In the genomic region with DNA sequence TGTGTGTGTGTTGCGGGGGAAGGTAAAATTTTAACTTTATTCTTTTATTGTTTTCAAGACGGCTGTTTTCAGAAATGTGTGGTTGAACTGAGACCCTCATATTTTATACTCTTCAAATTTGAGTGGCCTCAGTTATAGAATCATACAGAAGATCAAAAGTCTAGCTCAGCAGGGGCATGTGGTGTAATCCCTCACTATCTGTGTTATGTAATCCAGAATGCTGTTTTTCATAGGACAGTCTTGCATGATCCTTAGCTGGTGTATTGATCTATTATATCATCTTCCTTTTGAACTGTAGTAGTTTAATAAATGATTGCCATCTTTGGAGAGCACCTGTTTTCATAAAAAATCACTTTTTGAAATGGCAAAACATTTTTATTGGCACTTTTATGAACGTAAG, we compare ENCODE assay signal across 19 cellular contexts. TPM values are rescaled to one million over a fixed set of nuclear protein-coding genes. Genes with fewer than 3 reads are reported as not detected.
DNase-seq lines count a peak whose midpoint lies in the region; ATAC-seq, FAIRE-seq and TF ChIP-seq lines count a peak whose summit lies in the region.
"Had no signal": no experiment of that assay in that cellular context is flagged by ENCODE, and none has a peak within 500 bp of the region (broad histone marks: within the 10 kb centered on the region; RNA-seq: fewer than 3 reads in every experiment).

No MANE protein-coding gene starts in this region.

- H3K4me3 ChIP-seq in PC-9 (no peak overlapping the region), esophagus squamous epithelium (peak overlapping the region in 3 of 4 donors; percentile 56 to 84 (median 76)), psoas muscle (peak overlapping the region; percentile 80), kidney (ENCODE audit: low read length in 2 of 2) (no peak overlapping the region)

- peaks cover 17% of the 10 kb centered on the region; the same call in 1 of the 2 replicates for H3K79me2 ChIP-seq in PC-9 (ENCODE audit: low read depth)
- H3K79me2 ChIP-seq: parathyroid adenoma had no signal

- peaks cover 19% of the 10 kb centered on the region for H3K4me1 ChIP-seq in PC-9 (replicated peaks; ENCODE audit: insufficient read depth)
- H3K4me1 ChIP-seq in esophagus squamous epithelium = peaks cover 0 to 44% (median 7%) of the 10 kb centered on the region in 3 donors
- H3K4me1 ChIP-seq in psoas muscle = peaks cover 3% of the 10 kb centered on the region
- H3K4me1 ChIP-seq in kidney (ENCODE audit: control insufficient read depth in 1 of 2, insufficient read depth in 1 of 2, low read depth in 1 of 2, low read length in 2 of 2) = peaks cover 0 to 7% of the 10 kb centered on the region in 2 donors
- H3K4me1 ChIP-seq: parathyroid adenoma had no signal

- no peaks in the 10 kb centered on the region for H4K20me1 ChIP-seq in PC-9 (ENCODE audit: insufficient read depth)

- FAIRE-seq in kidney (lab: Jason Lieb, UNC) = no peak

- H3K4me2 ChIP-seq in PC-9 = peak overlapping the region; percentile 77

- H3F3A ChIP-seq in PC-9 (ENCODE audit: insufficient read depth, low read depth) = no peaks in the 10 kb centered on the region

- H3K27ac ChIP-seq in PC-9 (no peak overlapping the region), esophagus squamous epithelium (peak overlapping the region in 2 of 4 donors; percentile 11 to 77), psoas muscle (no peak overlapping the region), kidney (ENCODE audit: low read depth in 2 of 2, low read length in 2 of 2) (no peak overlapping the region)
- H3K27ac ChIP-seq: ascending aorta, parathyroid adenoma, Peyer's patch had no signal

- TF ChIP-seq POLR2A in esophagus squamous epithelium (IDR thresholded peaks at IDR 0.05) = no peak

- WGBS in esophagus squamous epithelium, 2 donors = 71 to 89% methylated on average over 3 of the region's 3 CpGs
- WGBS in psoas muscle, 3 donors = 77 to 94% (median 80%) methylated on average over 3 of the region's 3 CpGs

- POLR2A ChIA-PET in PC-9 (lab: Charles Lee; ENCODE audit: unreplicated experiment) = no interaction called here

- H3K36me3 ChIP-seq in PC-9 (ENCODE audit: low read depth) (no peaks in the 10 kb centered on the region), esophagus squamous epithelium (no peaks in the 10 kb centered on the region), psoas muscle (ENCODE audit: insufficient read depth in 1 of 2, low read depth in 1 of 2) (no peaks in the 10 kb centered on the region), kidney (ENCODE audit: control insufficient read depth in 1 of 2, insufficient read depth in 2 of 2, low read length in 2 of 2) (no peaks in the 10 kb centered on the region)
- H3K36me3 ChIP-seq: ascending aorta, Peyer's patch had no signal

- CTCF ChIA-PET in PC-9 (lab: Charles Lee) = interaction anchor here (0.7 kb wide), 1 partner anchor 186 kb away, joined by 3 read pairs; no protein-coding TSS in a partner anchor

- H3K9me3 ChIP-seq in PC-9 (ENCODE audit: insufficient read depth, low read depth) (no peaks in the 10 kb centered on the region), esophagus squamous epithelium (no peaks in the 10 kb centered on the region), psoas muscle (no peaks in the 10 kb centered on the region), kidney (ENCODE audit: control insufficient read depth in 1 of 2, low read length in 2 of 2) (no peaks in the 10 kb centered on the region)
- H3K9me3 ChIP-seq: ascending aorta, Peyer's patch had no signal

- no peaks in the 10 kb centered on the region for H3K9me2 ChIP-seq in PC-9 (ENCODE audit: insufficient read depth)

- BruUV-seq in PC-9 (replicated peaks; lab: Mats Ljungman, UMichigan) = no TSS peak

- H3K9ac ChIP-seq in kidney (ENCODE audit: low read length in 2 of 2) = no peak overlapping the region
- H3K9ac ChIP-seq: parathyroid adenoma had no signal

- TF ChIP-seq CTCF in PC-9 (conservative IDR thresholded peaks at IDR 0.05) = no peak
- no peak for TF ChIP-seq CTCF in esophagus squamous epithelium (IDR thresholded peaks at IDR 0.05)
- TF ChIP-seq CTCF in psoas muscle (IDR thresholded peaks at IDR 0.05) = no peak
- TF ChIP-seq CTCF in kidney (IDR thresholded peaks at IDR 0.05; ENCODE audit: borderline replicate concordance, extremely low read depth, insufficient read depth) = no peak

- no peak for ATAC-seq in psoas muscle

- H2AFZ ChIP-seq in PC-9 = no peak overlapping the region

- no peaks in the 10 kb centered on the region for H3K27me3 ChIP-seq in PC-9 (ENCODE audit: insufficient read depth, low read depth)
- H3K27me3 ChIP-seq in esophagus squamous epithelium = peaks cover 0 to 22% (median 0%) of the 10 kb centered on the region in 4 donors
- H3K27me3 ChIP-seq in psoas muscle (ENCODE audit: insufficient read depth in 3 of 3, low read length in 2 of 3) = peaks cover 0 to 21% (median 1%) of the 10 kb centered on the region in 3 donors
- H3K27me3 ChIP-seq: ascending aorta, Peyer's patch had no signal

- DNase-seq in DMS 273 (lab: John Stamatoyannopoulos, UW; ENCODE audit: unreplicated experiment) (peak; percentile 31), DMS 273 treated with DMSO at 0.1 percent for 48 hours (lab: John Stamatoyannopoulos, UW) (no peak), PC-9 (no peak), esophagus squamous epithelium (lab: John Stamatoyannopoulos, UW) (no peak), psoas muscle (no peak), NCI-H446 (lab: John Stamatoyannopoulos, UW) (no peak), kidney (no peak)
- DNase-seq in activated T-cell treated with anti-CD3 and anti-CD28 coated beads, Interleukin-2, amount 50 U/mL, for 1 hour = no peak
- DNase-seq: 8988T; CD8-positive, alpha-beta memory T cell; GDM1; Karpas-422; mesendoderm; NCI-H1694 treated with DMSO at 0.1 percent for 48 hours; NCI-H510A treated with DMSO at 0.1 percent for 48 hours; Peyer's patch; T-helper 1 cell had no signal

- intact Hi-C loops in PC-9 (cut with micrococcal nuclease; ENCODE audit: unreplicated experiment) = no loop called here
- intact Hi-C loops in esophagus squamous epithelium (cut with DNase I) = no loop called here
- intact Hi-C loops in psoas muscle (cut with DNase I) = no loop called here
- intact Hi-C loops in kidney (cut with DNase I) = no loop called here

RNA-seq across cellular contexts. Expression of a gene that starts 1.4 kb away (rescaled TPM):
- total RNA-seq in PC-9 (2021) (14.9 and 18.6 TPM in 2 replicates), esophagus squamous epithelium (10 to 100 TPM in 1 of 4 donors, 1 to 10 TPM in 3; 1.1 to 13.7 (median 2.8) TPM), psoas muscle (1 to 10 TPM; 2.1 to 6.7 (median 2.2) TPM), kidney (17.7 TPM)
- polyA plus RNA-seq in psoas muscle (1 to 10 TPM in 2 of 3 donors, under 1 TPM in 1; 0.90 to 1.6 (median 1.4) TPM), kidney (ENCODE audit: insufficient read depth, low read depth, low replicate concordance) (2.8 TPM)
- total RNA-seq: CD8-positive, alpha-beta memory T cell had no signal
- polyA plus RNA-seq: CD8-positive, alpha-beta memory T cell had no signal

Comparison
In these comparisons a context has a peak if more than half of its experiments do, and no peak if none do; other contexts are left out.
1. H3K4me3 ChIP-seq: peak in esophagus squamous epithelium (3 of 4) and psoas muscle (single experiment); none in PC-9 (single experiment) and kidney (0 of 2).